ENCODE assay signal across 21 cellular contexts in the genomic region with DNA sequence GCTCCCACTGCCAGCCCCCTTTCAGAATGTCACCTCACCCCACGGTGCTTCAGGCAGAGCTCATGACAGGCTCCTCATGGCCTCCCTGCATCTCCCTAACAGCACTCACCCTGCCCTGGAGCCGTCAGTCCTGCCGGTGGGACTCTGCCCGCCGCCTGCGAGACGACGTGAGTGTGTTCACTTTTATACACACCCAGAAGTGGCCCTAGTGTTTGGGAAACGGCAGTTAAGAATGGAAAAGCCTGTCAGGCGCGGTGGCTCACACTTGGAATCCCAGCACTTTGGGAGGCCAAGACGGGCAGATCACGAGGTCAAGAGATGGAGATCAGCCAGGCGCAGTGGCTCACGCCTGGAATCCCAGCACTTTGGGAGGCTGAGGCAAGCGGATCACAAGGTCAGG. TPM values are rescaled to one million over a fixed set of nuclear protein-coding genes. Genes with fewer than 3 reads are reported as not detected.
A peak's percentile ranks its signal among the peaks of the same experiment; 100 is the strongest.
DNase-seq lines count a peak whose midpoint lies in the region; ATAC-seq and TF ChIP-seq lines count a peak whose summit lies in the region.
"Had no signal": no experiment of that assay in that cellular context is flagged by ENCODE, and none has a peak within 500 bp of the region (broad histone marks: within the 10 kb centered on the region; RNA-seq: fewer than 3 reads in every experiment).

No MANE protein-coding gene starts in this region.

- H3K4me1 ChIP-seq in left ventricle myocardium inferior (peaks cover 76% of the 10 kb centered on the region), aorta (ENCODE audit: control insufficient read depth in 1 of 2, insufficient read depth in 2 of 2, low read length in 2 of 2) (no peaks in the 10 kb centered on the region)
- peaks cover 11 to 40% of the 10 kb centered on the region in 2 donors for H3K4me1 ChIP-seq in naive thymus-derived CD4-positive, alpha-beta T cell (ENCODE audit: control insufficient read depth in 2 of 2, insufficient read depth in 2 of 2, low read length in 2 of 2)

- H3K27me3 ChIP-seq in left ventricle myocardium inferior (ENCODE audit: low read depth) = no peaks in the 10 kb centered on the region
- H3K27me3 ChIP-seq in naive thymus-derived CD4-positive, alpha-beta T cell (ENCODE audit: control insufficient read depth in 2 of 2, insufficient read depth in 2 of 2, low read length in 2 of 2) = no peaks in the 10 kb centered on the region
- H3K27me3 ChIP-seq in aorta (ENCODE audit: control insufficient read depth in 1 of 2, insufficient read depth in 2 of 2, low read length in 1 of 2) = no peaks in the 10 kb centered on the region
- H3K27me3 ChIP-seq: esophagus muscularis mucosa, right atrium auricular region had no signal

- H3K4me1 Mint-ChIP-seq in T-cell = peaks cover 58 to 78% (median 70%) of the 10 kb centered on the region in 3 donors
- peaks cover 29 to 87% (median 76%) of the 10 kb centered on the region in 7 donors for H3K4me1 Mint-ChIP-seq in naive thymus-derived CD4-positive, alpha-beta T cell

- no peaks in the 10 kb centered on the region for H3K27me3 Mint-ChIP-seq in T-cell
- H3K27me3 Mint-ChIP-seq in naive thymus-derived CD4-positive, alpha-beta T cell = no peaks in the 10 kb centered on the region
- H3K27me3 Mint-ChIP-seq: activated CD4-positive, alpha-beta memory T cell treated with anti-CD3 and anti-CD28 coated beads, Interleukin-2, amount 10 ng/mL, durations not matched to agents 7 days and 5 days had no signal

- no peaks in the 10 kb centered on the region for H3K9me3 Mint-ChIP-seq in T-cell
- peaks cover 0 to 1% (median 0%) of the 10 kb centered on the region in 11 donors for H3K9me3 Mint-ChIP-seq in naive thymus-derived CD4-positive, alpha-beta T cell
- H3K9me3 Mint-ChIP-seq: activated CD4-positive, alpha-beta memory T cell treated with anti-CD3 and anti-CD28 coated beads, Interleukin-2, amount 10 ng/mL, durations not matched to agents 7 days and 5 days; activated naive CD4-positive, alpha-beta T cell treated with anti-CD3 and anti-CD28 coated beads, Interleukin-2, amount 50 U/mL, for 72 hours; activated T-cell treated with anti-CD3 and anti-CD28 coated beads, Interleukin-2, amount 50 U/mL, for 4 hours had no signal

- POLR2A ChIA-PET in T-cell (lab: Charles Lee) = interaction anchor here in 1 of 2 donors (0.6 kb wide), 1 partner anchor 9 kb away, joined by 4 read pairs; no protein-coding TSS in a partner anchor
- POLR2A ChIA-PET in naive thymus-derived CD4-positive, alpha-beta T cell (lab: Charles Lee) = interaction anchor here (0.6 to 1.2 kb wide), 3 partner anchors 9 to 33 kb away, joined by 3 to 4 read pairs (median 4); no protein-coding TSS in a partner anchor

- H3K9me3 ChIP-seq in left ventricle myocardium inferior (replicated peaks) (no peaks in the 10 kb centered on the region), aorta (ENCODE audit: control insufficient read depth, low read length) (no peaks in the 10 kb centered on the region)
- no peaks in the 10 kb centered on the region for H3K9me3 ChIP-seq in naive thymus-derived CD4-positive, alpha-beta T cell (ENCODE audit: control insufficient read depth in 2 of 3, low read length in 3 of 3)
- H3K9me3 ChIP-seq: esophagus muscularis mucosa, right atrium auricular region had no signal

- WGBS in aorta, 2 donors = 89 to 91% methylated on average over 16 of the region's 16 CpGs

- H3K36me3 ChIP-seq in left ventricle myocardium inferior (peaks cover 53% of the 10 kb centered on the region), aorta (ENCODE audit: control insufficient read depth in 1 of 2, insufficient read depth in 2 of 2, low read length in 1 of 2) (peaks cover 0 to 11% of the 10 kb centered on the region in 2 donors)
- peaks cover 15 to 55% (median 20%) of the 10 kb centered on the region in 3 experiments for H3K36me3 ChIP-seq in naive thymus-derived CD4-positive, alpha-beta T cell (ENCODE audit: control insufficient read depth in 2 of 3, insufficient read depth in 3 of 3, low read length in 3 of 3)

- peaks cover 57% of the 10 kb centered on the region for H3K36me3 Mint-ChIP-seq in T-cell
- peaks cover 13 to 60% (median 33%) of the 10 kb centered on the region in 5 donors for H3K36me3 Mint-ChIP-seq in naive thymus-derived CD4-positive, alpha-beta T cell

- H3K27ac ChIP-seq in left ventricle myocardium inferior (replicated peaks) (peak overlapping the region; percentile 38), aorta (ENCODE audit: low read depth in 1 of 2, low read length in 2 of 2) (no peak overlapping the region)
- H3K27ac ChIP-seq in naive thymus-derived CD4-positive, alpha-beta T cell (ENCODE audit: low read depth, low read length) = no peak overlapping the region
- H3K27ac ChIP-seq: esophagus muscularis mucosa, SK-N-MC, VCaP had no signal

- intact Hi-C loops in left ventricle myocardium inferior (cut with micrococcal nuclease) (no loop called here), left ventricle myocardium superior (cut with micrococcal nuclease) (no loop called here), aorta (cut with DNase I) (no loop called here)
- intact Hi-C loops in naive thymus-derived CD4-positive, alpha-beta T cell (cut with micrococcal nuclease) = no loop called here

- TF ChIP-seq CTCF in left ventricle myocardium inferior (IDR thresholded peaks at IDR 0.05; ENCODE audit: borderline replicate concordance) = no peak

- CTCF ChIA-PET in T-cell (lab: Charles Lee) = no interaction called here
- CTCF ChIA-PET in naive thymus-derived CD4-positive, alpha-beta T cell (lab: Charles Lee) = interaction anchor here (0.7 to 1.7 kb wide), 3 partner anchors 9 to 25 kb away, joined by 3 to 5 read pairs (median 3); no protein-coding TSS in a partner anchor

- peak overlapping the region; percentile 71 to 93 for H3K27ac Mint-ChIP-seq in T-cell
- H3K27ac Mint-ChIP-seq in naive thymus-derived CD4-positive, alpha-beta T cell = peak overlapping the region in 8 of 9 donors; percentile 60 to 97 (median 90)

- ATAC-seq in left ventricle myocardium superior = no peak
- ATAC-seq in T-cell (replicated peaks in 1 of 4) = no peak
- ATAC-seq in naive thymus-derived CD4-positive, alpha-beta T cell = no peak
- ATAC-seq in aorta (ENCODE audit: low FRiP score) = no peak
- ATAC-seq: activated naive CD4-positive, alpha-beta T cell treated with anti-CD3 and anti-CD28 coated beads, Interleukin-2, amount 50 U/mL, for 72 hours; activated T-cell treated with anti-CD3 and anti-CD28 coated beads, Interleukin-2, amount 50 U/mL, for 4 hours had no signal

- no peak for DNase-seq in left ventricle myocardium inferior
- no peak for DNase-seq in left ventricle myocardium superior
- no peak for DNase-seq in T-cell
- DNase-seq in naive thymus-derived CD4-positive, alpha-beta T cell = no peak
- DNase-seq in aorta = peak; percentile 32 to 62
- DNase-seq in RPMI8226 = no peak
- no peak for DNase-seq in NCI-H2171 (lab: John Stamatoyannopoulos, UW)
- DNase-seq: activated CD4-positive, alpha-beta memory T cell treated with anti-CD3 and anti-CD28 coated beads, Interleukin-2, amount 10 ng/mL, durations not matched to agents 7 days and 5 days; activated T-cell treated with anti-CD3 and anti-CD28 coated beads, Interleukin-2, amount 50 U/mL, for 4 hours; DMS79 treated with DMSO at 0.1 percent for 48 hours; effector CD8-positive, alpha-beta T cell; hippocampal formation; NCI-H187; NCI-H69; stimulated activated CD4-positive, alpha-beta T cell treated with anti-CD3 and anti-CD28 coated beads, Interleukin-15, amount 100 ng/mL, for 24 hours had no signal

- H3K4me3 ChIP-seq in left ventricle myocardium inferior (no peak overlapping the region), aorta (ENCODE audit: low read length in 2 of 2) (no peak overlapping the region)
- H3K4me3 ChIP-seq in naive thymus-derived CD4-positive, alpha-beta T cell (ENCODE audit: low read length) = no peak overlapping the region
- H3K4me3 ChIP-seq: esophagus muscularis mucosa, lung, right atrium auricular region, SK-N-MC had no signal

- no peak overlapping the region for H3K4me3 Mint-ChIP-seq in T-cell
- peak overlapping the region in 1 of 10 donors; percentile 41 for H3K4me3 Mint-ChIP-seq in naive thymus-derived CD4-positive, alpha-beta T cell
- H3K4me3 Mint-ChIP-seq: activated CD4-positive, alpha-beta memory T cell treated with anti-CD3 and anti-CD28 coated beads, Interleukin-2, amount 10 ng/mL, durations not matched to agents 7 days and 5 days; activated T-cell treated with anti-CD3 and anti-CD28 coated beads, Interleukin-2, amount 50 U/mL, for 4 hours had no signal

RNA-seq across cellular contexts. Expression of gene CYTH1, which starts 12.3 kb away (rescaled TPM):
- total RNA-seq in left ventricle myocardium inferior (28.9 TPM), left ventricle myocardium superior (38.0 TPM), T-cell (100 to 1,000 TPM; 357 to 509 (median 372) TPM), aorta (10 to 100 TPM; 45.0 to 66.8 TPM)
- 100 to 1,000 TPM; 297 to 452 (median 420) TPM for total RNA-seq in naive thymus-derived CD4-positive, alpha-beta T cell
- polyA plus RNA-seq in naive thymus-derived CD4-positive, alpha-beta T cell = 100 to 1,000 TPM; 314 to 395 TPM
- 10 to 100 TPM; 20.3 to 20.4 TPM for polyA plus RNA-seq in aorta

RNA-seq across cellular contexts. Expression of gene USP36, which starts 46.2 kb away (rescaled TPM):
- total RNA-seq in left ventricle myocardium inferior (19.4 TPM), left ventricle myocardium superior (24.7 TPM), T-cell (100 to 1,000 TPM; 132 to 487 (median 143) TPM), aorta (10 to 100 TPM; 64.6 to 68.1 TPM)
- total RNA-seq in naive thymus-derived CD4-positive, alpha-beta T cell = 100 to 1,000 TPM; 107 to 414 (median 154) TPM
- 10 to 100 TPM; 37.4 to 46.9 TPM for polyA plus RNA-seq in naive thymus-derived CD4-positive, alpha-beta T cell
- polyA plus RNA-seq in aorta = 10 to 100 TPM in 1 of 2 donors, 1 to 10 TPM in 1; 5.9 to 33.4 TPM

Comparison
In these comparisons a context has a peak if more than half of its experiments do, and no peak if none do; other contexts are left out.
1. DNase-seq: peak in aorta (2 of 2); none in left ventricle myocardium inferior (single experiment), left ventricle myocardium superior (single experiment), T-cell (0 of 34), naive thymus-derived CD4-positive, alpha-beta T cell (0 of 9), RPMI8226 (single experiment) and NCI-H2171 (single experiment).